In genomic region chr16:2046125-2046888, GRCh38 we compare ENCODE assay signal across 10 cellular contexts. TPM values are rescaled to one million over a fixed set of nuclear protein-coding genes. Genes with fewer than 3 reads are reported as not detected.
DNase-seq lines count a peak whose midpoint lies in the region; ATAC-seq and TF ChIP-seq lines count a peak whose summit lies in the region.
"Had no signal": no experiment of that assay in that cellular context is flagged by ENCODE, and none has a peak within 500 bp of the region (broad histone marks: within the 10 kb centered on the region; RNA-seq: fewer than 3 reads in every experiment).

No MANE protein-coding gene starts in this region.

- H3K9ac ChIP-seq in NT2/D1 (ENCODE audit: insufficient read length, low read depth) (peak overlapping the region; percentile 56), endodermal cell (ENCODE audit: extremely low read depth, low read length, poor library complexity, severe bottlenecking) (no peak overlapping the region)

- peaks cover 11% of the 10 kb centered on the region for H3K36me3 Mint-ChIP-seq in endodermal cell (ENCODE audit: low read depth)

- ATAC-seq in GM21619 (IDR thresholded peaks at IDR 0.05; ENCODE audit: unreplicated experiment) = no peak

- no peaks in the 10 kb centered on the region for H3K9me3 Mint-ChIP-seq in endodermal cell

- H3K27ac ChIP-seq in endodermal cell (ENCODE audit: low read depth, low read length) (no peak overlapping the region), sigmoid colon (peak overlapping the region; percentile 79 to 84 (median 82))

- H3K4me1 ChIP-seq in NT2/D1 (ENCODE audit: insufficient read depth, insufficient read length) (peaks cover 25% of the 10 kb centered on the region), endodermal cell (ENCODE audit: control insufficient read depth, insufficient read depth, low read length) (no peaks in the 10 kb centered on the region), sigmoid colon (peaks cover 0 to 40% (median 30%) of the 10 kb centered on the region in 4 donors)

- H3K9me3 ChIP-seq in NT2/D1 (ENCODE audit: insufficient read depth, low read length) (no peaks in the 10 kb centered on the region), endodermal cell (ENCODE audit: control insufficient read depth, low read length) (no peaks in the 10 kb centered on the region), sigmoid colon (no peaks in the 10 kb centered on the region)

- H3K36me3 ChIP-seq in NT2/D1 (ENCODE audit: insufficient read depth, insufficient read length, low read length) = peaks cover 33% of the 10 kb centered on the region
- H3K36me3 ChIP-seq in endodermal cell (ENCODE audit: control insufficient read depth, insufficient read depth, low read length) = peaks cover 7% of the 10 kb centered on the region
- peaks cover 5 to 29% (median 8%) of the 10 kb centered on the region in 4 donors for H3K36me3 ChIP-seq in sigmoid colon

- TF ChIP-seq CTCF in GM12865 (IDR thresholded peaks at IDR 0.05; ENCODE audit: insufficient read depth, low read depth, low read length, missing control alignments) (no peak), endodermal cell (conservative IDR thresholded peaks at IDR 0.05) (no peak), sigmoid colon (IDR thresholded peaks at IDR 0.05) (no peak)

- DNase-seq in GM12865 (ENCODE audit: low read depth) = no peak
- no peak for DNase-seq in NT2/D1 (ENCODE audit: low read depth, low spot score)
- DNase-seq in endodermal cell = no peak
- no peak for DNase-seq in sigmoid colon
- no peak for DNase-seq in KG1 (lab: John Stamatoyannopoulos, UW)
- no peak for DNase-seq in SK-N-DZ (ENCODE audit: low spot score)
- no peak for DNase-seq in DMS53 (lab: John Stamatoyannopoulos, UW)
- DNase-seq: effector CD4-positive, alpha-beta T cell had no signal

- peaks cover 11% of the 10 kb centered on the region for H3K4me1 Mint-ChIP-seq in endodermal cell

- H3K27me3 Mint-ChIP-seq in endodermal cell (ENCODE audit: insufficient read depth) = no peaks in the 10 kb centered on the region

- peak overlapping the region; percentile 85 for H3K4me3 Mint-ChIP-seq in endodermal cell

- TF ChIP-seq EP300 in sigmoid colon (IDR thresholded peaks at IDR 0.05) = no peak

- no peak for TF ChIP-seq POLR2A in sigmoid colon (IDR thresholded peaks at IDR 0.05)

- no peaks in the 10 kb centered on the region for H3K27me3 ChIP-seq in NT2/D1 (ENCODE audit: insufficient read depth, insufficient read length)
- no peaks in the 10 kb centered on the region for H3K27me3 ChIP-seq in endodermal cell (ENCODE audit: control insufficient read depth, insufficient read depth, low read length, poor library complexity, severe bottlenecking)
- no peaks in the 10 kb centered on the region for H3K27me3 ChIP-seq in sigmoid colon

- H3K27ac Mint-ChIP-seq in endodermal cell = no peak overlapping the region

- WGBS in endodermal cell (ENCODE audit: insufficient coverage in 1 of 2, insufficient read length in 1 of 2), 2 experiments = 96 to 97% methylated on average over 6 to 18 of the region's 18 CpGs
- WGBS in sigmoid colon, 2 donors = 67 to 81% methylated on average over 18 of the region's 18 CpGs

- intact Hi-C loops in sigmoid colon (cut with DNase I) = loop anchor here (2.0 kb wide), 1 partner anchor 20 kb away; the partner anchor contains the start of gene NHERF2

- H3K4me3 ChIP-seq in GM12865 (ENCODE audit: low read depth, low read length) (0 out of 2 replicates have a peak overlapping the region, but pooled peaks have one; percentile 68), NT2/D1 (ENCODE audit: insufficient read length, low read depth) (peak overlapping the region; percentile 93), endodermal cell (ENCODE audit: low read length) (peak overlapping the region; percentile 87), sigmoid colon (peak overlapping the region in 2 of 4 donors; percentile 95)

RNA-seq across cellular contexts. Expression of gene NTHL1, which starts 1.3 kb away (rescaled TPM):
- 10 to 100 TPM; 43.2 to 46.1 TPM for total RNA-seq in endodermal cell
- polyA plus RNA-seq in endodermal cell (2013, experiment 1 of 2) = 31.0 TPM
- 29.8 TPM for polyA plus RNA-seq in endodermal cell (2013, experiment 2 of 2)
- total RNA-seq in sigmoid colon = 10 to 100 TPM; 18.4 to 33.8 (median 25.6) TPM
- polyA plus RNA-seq in sigmoid colon = 10 to 100 TPM; 20.4 to 44.5 (median 35.6) TPM
- 120 and 139 TPM in 2 replicates for polyA plus RNA-seq in SK-N-DZ (2014; cell fraction: cytosol; rRNA removed)
- polyA plus RNA-seq in SK-N-DZ (2014; cell fraction: nucleus; rRNA removed) = 97.5 and 128 TPM in 2 replicates

RNA-seq across cellular contexts. Expression of gene TSC2, which starts 1.5 kb away (rescaled TPM):
- total RNA-seq in endodermal cell = 100 to 1,000 TPM; 166 to 192 TPM
- polyA plus RNA-seq in endodermal cell (2013, experiment 1 of 2) = 81.6 TPM
- polyA plus RNA-seq in endodermal cell (2013, experiment 2 of 2) = 74.5 TPM
- 10 to 100 TPM; 25.0 to 80.9 (median 36.9) TPM for total RNA-seq in sigmoid colon
- polyA plus RNA-seq in sigmoid colon = 10 to 100 TPM; 16.9 to 58.4 (median 31.2) TPM
- 67.3 and 83.0 TPM in 2 replicates for polyA plus RNA-seq in SK-N-DZ (2014; cell fraction: cytosol; rRNA removed)
- 212 and 315 TPM in 2 replicates for polyA plus RNA-seq in SK-N-DZ (2014; cell fraction: nucleus; rRNA removed)

RNA-seq across cellular contexts. Expression of gene NHERF2, which starts 19.6 kb away (rescaled TPM):
- total RNA-seq in endodermal cell (10 to 100 TPM; 20.1 to 25.5 TPM), sigmoid colon (10 to 100 TPM; 23.5 to 57.9 (median 29.5) TPM)
- polyA plus RNA-seq in endodermal cell (2013, experiment 1 of 2) = 13.4 TPM
- 11.3 TPM for polyA plus RNA-seq in endodermal cell (2013, experiment 2 of 2)
- 100 to 1,000 TPM in 1 of 3 donors, 10 to 100 TPM in 2; 46.7 to 105 (median 65.4) TPM for polyA plus RNA-seq in sigmoid colon
- 18.5 and 18.9 TPM in 2 replicates for polyA plus RNA-seq in SK-N-DZ (2014; cell fraction: cytosol; rRNA removed)
- 7.9 and 13.0 TPM in 2 replicates for polyA plus RNA-seq in SK-N-DZ (2014; cell fraction: nucleus; rRNA removed)

RNA-seq across cellular contexts. Expression of gene NPW, which starts 26.7 kb away (rescaled TPM):
- 1 to 10 TPM; 1.2 to 1.9 TPM for total RNA-seq in endodermal cell
- 2.0 TPM for polyA plus RNA-seq in endodermal cell (2013, experiment 1 of 2)
- 1.6 TPM for polyA plus RNA-seq in endodermal cell (2013, experiment 2 of 2)
- total RNA-seq in sigmoid colon = not detected
- polyA plus RNA-seq in sigmoid colon = under 1 TPM in 1 of 3 donors, not detected in 2; 0.71 TPM
- polyA plus RNA-seq in SK-N-DZ (2014; cell fraction: cytosol; rRNA removed) = 5.3 and 14.5 TPM in 2 replicates
- 5.5 and 6.6 TPM in 2 replicates for polyA plus RNA-seq in SK-N-DZ (2014; cell fraction: nucleus; rRNA removed)
- total RNA-seq: kidney had no signal

RNA-seq across cellular contexts. Expression of gene ZNF598, which starts 36.7 kb away (rescaled TPM):
- total RNA-seq in endodermal cell (10 to 100 TPM; 45.6 to 49.5 TPM), sigmoid colon (10 to 100 TPM; 12.8 to 27.2 (median 17.7) TPM)
- 33.5 TPM for polyA plus RNA-seq in endodermal cell (2013, experiment 1 of 2)
- 27.9 TPM for polyA plus RNA-seq in endodermal cell (2013, experiment 2 of 2)
- polyA plus RNA-seq in sigmoid colon = 10 to 100 TPM; 20.3 to 57.0 (median 21.0) TPM
- 54.0 and 59.4 TPM in 2 replicates for polyA plus RNA-seq in SK-N-DZ (2014; cell fraction: cytosol; rRNA removed)
- 160 and 226 TPM in 2 replicates for polyA plus RNA-seq in SK-N-DZ (2014; cell fraction: nucleus; rRNA removed)
